In the genomic region with DNA sequence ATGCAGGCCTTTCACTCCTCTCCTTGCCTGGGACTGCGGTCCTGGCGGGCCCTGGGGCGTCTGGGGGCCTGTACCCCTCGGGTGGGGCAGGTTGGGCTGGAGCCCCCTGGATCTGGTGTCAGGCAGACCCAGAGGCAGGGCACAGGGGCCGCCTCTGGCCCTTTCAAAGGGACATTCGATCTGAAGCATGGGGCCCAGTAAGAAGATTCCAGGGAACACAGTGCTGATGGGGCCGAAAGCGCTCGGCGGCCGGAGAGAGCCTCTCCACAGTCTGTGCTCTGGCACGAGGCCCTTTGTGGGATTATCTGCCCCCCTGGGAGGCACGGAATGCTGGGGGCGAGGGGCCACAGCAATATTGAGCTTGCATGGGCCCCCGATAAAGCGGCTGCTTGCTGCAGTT, we compare ENCODE assay signal across 16 cellular contexts. TPM values are rescaled to one million over a fixed set of nuclear protein-coding genes. Genes with fewer than 3 reads are reported as not detected.
A peak's percentile ranks its signal among the peaks of the same experiment; 100 is the strongest.
DNase-seq lines count a peak whose midpoint lies in the region; ATAC-seq and TF ChIP-seq lines count a peak whose summit lies in the region.
"Had no signal": no experiment of that assay in that cellular context is flagged by ENCODE, and none has a peak within 500 bp of the region (broad histone marks: within the 10 kb centered on the region; RNA-seq: fewer than 3 reads in every experiment).

No MANE protein-coding gene starts in this region.

- peak in 3 of 8 donors; percentile 10 to 35 (median 13) for ATAC-seq in heart right ventricle
- no peak for ATAC-seq in gastrocnemius medialis
- no peak for ATAC-seq in GM21526 (IDR thresholded peaks at IDR 0.05; ENCODE audit: low FRiP score, unreplicated experiment)
- ATAC-seq: HCT116 had no signal

- intact Hi-C loops in heart right ventricle (cut with DNase I): loop anchor here in 2 of 10 donors (5.0 kb wide), 1 partner anchor 43 kb away; no protein-coding TSS in a partner anchor
- intact Hi-C loops in tibial artery (cut with DNase I; ENCODE audit: low total_unique reads): no loop called here
- intact Hi-C loops in gastrocnemius medialis (cut with DNase I; ENCODE audit: low total_unique reads): no loop called here

- H3K27me3 Mint-ChIP-seq in brain: no peaks in the 10 kb centered on the region
- no peaks in the 10 kb centered on the region for H3K27me3 Mint-ChIP-seq in activated CD4-positive, alpha-beta T cell treated with anti-CD3 and anti-CD28 coated beads, Interleukin-2, amount 10 ng/mL, durations not matched to agents 7 days and 5 days

- H3K4me3 Mint-ChIP-seq in brain: no peak overlapping the region
- H3K4me3 Mint-ChIP-seq in activated CD4-positive, alpha-beta T cell treated with anti-CD3 and anti-CD28 coated beads, Interleukin-2, amount 10 ng/mL, durations not matched to agents 7 days and 5 days: no peak overlapping the region
- H3K4me3 Mint-ChIP-seq: B cell; CD4-positive, alpha-beta T cell had no signal

- no peak for TF ChIP-seq CTCF in heart right ventricle (IDR thresholded peaks at IDR 0.05)
- no peak for TF ChIP-seq CTCF in right atrium auricular region (IDR thresholded peaks at IDR 0.05)
- no peak for TF ChIP-seq CTCF in brain (conservative IDR thresholded peaks at IDR 0.05)
- no peak for TF ChIP-seq CTCF in tibial artery (IDR thresholded peaks at IDR 0.05)
- no peak for TF ChIP-seq CTCF in gastrocnemius medialis (IDR thresholded peaks at IDR 0.05 in 4 of 5, conservative IDR thresholded peaks at IDR 0.05 in 1 of 5)

- peak overlapping the region in 3 of 5 experiments; percentile 28 to 91 (median 57) for H3K27ac Mint-ChIP-seq in brain
- H3K27ac Mint-ChIP-seq in activated CD4-positive, alpha-beta T cell treated with anti-CD3 and anti-CD28 coated beads, Interleukin-2, amount 10 ng/mL, durations not matched to agents 7 days and 5 days: no peak overlapping the region
- H3K27ac Mint-ChIP-seq: CD4-positive, alpha-beta T cell had no signal

- H3K9me3 Mint-ChIP-seq in brain: peaks cover 0 to 3% (median 0%) of the 10 kb centered on the region in 5 experiments
- H3K9me3 Mint-ChIP-seq in activated CD4-positive, alpha-beta T cell treated with anti-CD3 and anti-CD28 coated beads, Interleukin-2, amount 10 ng/mL, durations not matched to agents 7 days and 5 days: no peaks in the 10 kb centered on the region
- H3K9me3 Mint-ChIP-seq: CD4-positive, alpha-beta T cell had no signal

- H3K4me1 ChIP-seq in heart right ventricle (peaks cover 0 to 47% (median 26%) of the 10 kb centered on the region in 9 donors), right atrium auricular region (no peaks in the 10 kb centered on the region), tibial artery (peaks cover 0 to 99% (median 59%) of the 10 kb centered on the region in 4 donors), gastrocnemius medialis (no peaks in the 10 kb centered on the region)

- peaks cover 0 to 12% (median 0%) of the 10 kb centered on the region in 7 donors for H3K27me3 ChIP-seq in heart right ventricle
- no peaks in the 10 kb centered on the region for H3K27me3 ChIP-seq in right atrium auricular region
- no peaks in the 10 kb centered on the region for H3K27me3 ChIP-seq in layer of hippocampus (ENCODE audit: control insufficient read depth, insufficient read depth, low read length)
- H3K27me3 ChIP-seq in tibial artery: no peaks in the 10 kb centered on the region
- H3K27me3 ChIP-seq in gastrocnemius medialis: peaks cover 0 to 6% (median 0%) of the 10 kb centered on the region in 3 donors

- no peaks in the 10 kb centered on the region for H3K36me3 ChIP-seq in heart right ventricle
- H3K36me3 ChIP-seq in right atrium auricular region: no peaks in the 10 kb centered on the region
- no peaks in the 10 kb centered on the region for H3K36me3 ChIP-seq in tibial artery
- H3K36me3 ChIP-seq in gastrocnemius medialis: no peaks in the 10 kb centered on the region

- in situ Hi-C loops in gastrocnemius medialis (cut with MboI; ENCODE audit: low sequenced_read_pairs in 4 of 4): no loop called here

- POLR2A ChIA-PET in activated CD4-positive, alpha-beta T cell treated with anti-CD3 and anti-CD28 coated beads, Interleukin-2, amount 10 ng/mL, durations not matched to agents 7 days and 5 days (lab: Charles Lee): no interaction called here

- WGBS in heart right ventricle, 2 donors: 46 to 60% methylated on average over 16 of the region's 16 CpGs

- H3K4me1 Mint-ChIP-seq in brain: peaks cover 54% of the 10 kb centered on the region
- H3K4me1 Mint-ChIP-seq in activated CD4-positive, alpha-beta T cell treated with anti-CD3 and anti-CD28 coated beads, Interleukin-2, amount 10 ng/mL, durations not matched to agents 7 days and 5 days: no peaks in the 10 kb centered on the region
- H3K4me1 Mint-ChIP-seq: B cell had no signal

- H3K36me3 Mint-ChIP-seq in brain: no peaks in the 10 kb centered on the region
- no peaks in the 10 kb centered on the region for H3K36me3 Mint-ChIP-seq in activated CD4-positive, alpha-beta T cell treated with anti-CD3 and anti-CD28 coated beads, Interleukin-2, amount 10 ng/mL, durations not matched to agents 7 days and 5 days (ENCODE audit: low read depth)

- no peak for TF ChIP-seq POLR2A in gastrocnemius medialis (IDR thresholded peaks at IDR 0.05)

- CTCF ChIA-PET in activated CD4-positive, alpha-beta T cell treated with anti-CD3 and anti-CD28 coated beads, Interleukin-2, amount 10 ng/mL, durations not matched to agents 7 days and 5 days (lab: Charles Lee): no interaction called here

- H3K4me3 ChIP-seq in heart right ventricle: peak overlapping the region in 1 of 10 donors; percentile 10
- H3K4me3 ChIP-seq in right atrium auricular region: no peak overlapping the region
- H3K4me3 ChIP-seq in tibial artery: peak overlapping the region in 1 of 2 donors; percentile 9
- H3K4me3 ChIP-seq in gastrocnemius medialis: no peak overlapping the region

- DNase-seq in heart right ventricle: no peak
- no peak for DNase-seq in right atrium auricular region (ENCODE audit: low spot score)
- no peak for DNase-seq in tibial artery
- DNase-seq in gastrocnemius medialis: no peak
- no peak for DNase-seq in activated CD4-positive, alpha-beta T cell treated with anti-CD3 and anti-CD28 coated beads, Interleukin-2, amount 10 ng/mL, durations not matched to agents 7 days and 5 days
- DNase-seq: C1 segment of cervical spinal cord; Calu3; CD4-positive, alpha-beta T cell; DMS 273 treated with DMSO at 0.1 percent for 48 hours; DND-41; GDM1 had no signal

- H3K9me3 ChIP-seq in heart right ventricle: no peaks in the 10 kb centered on the region
- no peaks in the 10 kb centered on the region for H3K9me3 ChIP-seq in right atrium auricular region
- no peaks in the 10 kb centered on the region for H3K9me3 ChIP-seq in tibial artery
- H3K9me3 ChIP-seq in gastrocnemius medialis: no peaks in the 10 kb centered on the region

- H3K27ac ChIP-seq in heart right ventricle: peak overlapping the region in 7 of 10 donors; percentile 32 to 76 (median 64)
- H3K27ac ChIP-seq in right atrium auricular region: no peak overlapping the region
- H3K27ac ChIP-seq in layer of hippocampus (ENCODE audit: low read depth, low read length): peak overlapping the region; percentile 46
- H3K27ac ChIP-seq in tibial artery: peak overlapping the region; percentile 48 to 56
- H3K27ac ChIP-seq in gastrocnemius medialis: no peak overlapping the region

RNA-seq across cellular contexts. Expression of gene PRDM16, which starts 15.2 kb away (rescaled TPM):
- total RNA-seq in heart right ventricle (10 to 100 TPM; 11.7 to 25.9 (median 14.8) TPM), right atrium auricular region (1 to 10 TPM in 1 of 2 donors, under 1 TPM in 1; 0.22 to 3.3 TPM), gastrocnemius medialis (under 1 TPM; 0.03 to 0.19 (median 0.17) TPM)
- polyA plus RNA-seq in heart right ventricle (10 to 100 TPM in 1 of 2 donors, 1 to 10 TPM in 1; 4.1 to 16.8 TPM), brain (ENCODE audit: insufficient read depth, low read depth, low replicate concordance) (2.4 TPM)
- 1 to 10 TPM; 1.1 to 2.3 TPM for total RNA-seq in activated CD4-positive, alpha-beta T cell treated with anti-CD3 and anti-CD28 coated beads, Interleukin-2, amount 10 ng/mL, durations not matched to agents 7 days and 5 days
- total RNA-seq: CD4-positive, alpha-beta T cell had no signal

Comparison
In these comparisons a context has a peak if more than half of its experiments do, and no peak if none do; other contexts are left out.
1. H3K27ac ChIP-seq: peak in heart right ventricle (7 of 10), layer of hippocampus (single experiment) and tibial artery (2 of 2); none in right atrium auricular region (0 of 2) and gastrocnemius medialis (0 of 4).